ENCODE assay signal across 8 cellular contexts in genomic region chr11:118924591-118925585, GRCh38. TPM values are rescaled to one million over a fixed set of nuclear protein-coding genes. Genes with fewer than 3 reads are reported as not detected.
DNase-seq lines count a peak whose midpoint lies in the region; ATAC-seq and TF ChIP-seq lines count a peak whose summit lies in the region.

No MANE protein-coding gene starts in this region.

- DNase-seq in AG08396 (ENCODE audit: low spot score): peak; percentile 62
- DNase-seq in GM13976 (ENCODE audit: low spot score): peak; percentile 83
- DNase-seq in SK-N-SH: peak; percentile 90
- DNase-seq in cerebellum (ENCODE audit: low spot score): peak; percentile 74
- DNase-seq in right lobe of liver: peak; percentile 51 to 60 (median 53)
- no peak for DNase-seq in dedifferentiated amniotic fluid mesenchymal stem cell (ENCODE audit: extremely low spot score)
- no peak for DNase-seq in NK-92 (lab: John Stamatoyannopoulos, UW; ENCODE audit: unreplicated experiment)

- TF ChIP-seq RAD21 in SK-N-SH (IDR thresholded peaks at IDR 0.05; ENCODE audit: low read length): no peak

- POLR2A ChIA-PET in SK-N-SH (lab: Yijun Ruan, JAX): interaction anchor here (1.1 to 5.0 kb wide), 2 partner anchors 16 to 134 kb away, joined by 3 to 37 read pairs; partner anchors contain the start of gene DDX6

- no peaks in the 10 kb centered on the region for H3K36me3 ChIP-seq in SK-N-SH (replicated peaks in 1 of 2; ENCODE audit: control insufficient read depth in 1 of 2, insufficient read depth in 2 of 2, low read length in 1 of 2)
- H3K36me3 ChIP-seq in right lobe of liver: no peaks in the 10 kb centered on the region
- no peaks in the 10 kb centered on the region for H3K36me3 ChIP-seq in subcutaneous abdominal adipose tissue (ENCODE audit: control insufficient read depth in 5 of 5, insufficient read depth in 5 of 5, low read length in 5 of 5)

- in situ Hi-C loops in GM13976 (cut with MboI; ENCODE audit: low sequenced_read_pairs, unreplicated experiment): no loop called here

- no peak for TF ChIP-seq POLR2A in right lobe of liver (IDR thresholded peaks at IDR 0.05)

- intact Hi-C loops in right lobe of liver (cut with DNase I): no loop called here

- peak overlapping the region; percentile 89 for H3K4me2 ChIP-seq in SK-N-SH

- peaks cover 65% of the 10 kb centered on the region for H3K79me2 ChIP-seq in SK-N-SH (ENCODE audit: insufficient read depth)

- H3K9me3 ChIP-seq in SK-N-SH: no peaks in the 10 kb centered on the region
- no peaks in the 10 kb centered on the region for H3K9me3 ChIP-seq in right lobe of liver
- no peaks in the 10 kb centered on the region for H3K9me3 ChIP-seq in subcutaneous abdominal adipose tissue (ENCODE audit: control insufficient read depth in 5 of 5, low read length in 5 of 5)

- 3% methylated on average over 20 of the region's 45 CpGs for WGBS in SK-N-SH (ENCODE audit: low lambda C conversion rate)
- 0% methylated on average over 17 of the region's 45 CpGs for WGBS in right lobe of liver (ENCODE audit: insufficient coverage, low coverage, low lambda C conversion rate, missing lambda C conversion rate)

- H3K27ac ChIP-seq in SK-N-SH (ENCODE audit: low read depth in 2 of 2, low read length in 1 of 2) (peak overlapping the region; percentile 84 to 95), right lobe of liver (peak overlapping the region; percentile 85 to 90 (median 86)), subcutaneous abdominal adipose tissue (ENCODE audit: low read depth, low read length) (peak overlapping the region; percentile 99)

- H3K9me2 ChIP-seq in SK-N-SH: no peaks in the 10 kb centered on the region

- no peak overlapping the region for H2AFZ ChIP-seq in SK-N-SH (ENCODE audit: low read depth)

- H3K4me3 ChIP-seq in SK-N-SH (ENCODE audit: low read depth in 2 of 2, low read length in 1 of 2) (peak overlapping the region; percentile 95), right lobe of liver (peak overlapping the region; percentile 78 to 86 (median 79)), subcutaneous abdominal adipose tissue (ENCODE audit: low read depth in 1 of 5, low read length in 5 of 5) (peak overlapping the region; percentile 89 to 99 (median 97))

- ATAC-seq in right lobe of liver: no peak

- peaks cover 29 to 57% of the 10 kb centered on the region in 2 experiments; a peak in 3 of 4 replicates for H3K4me1 ChIP-seq in SK-N-SH (ENCODE audit: control insufficient read depth in 1 of 2, insufficient read depth in 2 of 2, low read depth in 1 of 2, low read length in 1 of 2)
- H3K4me1 ChIP-seq in right lobe of liver: peaks cover 2 to 50% (median 21%) of the 10 kb centered on the region in 4 donors
- H3K4me1 ChIP-seq in subcutaneous abdominal adipose tissue (ENCODE audit: control insufficient read depth in 5 of 5, insufficient read depth in 5 of 5, low read length in 5 of 5): peaks cover 35 to 90% (median 76%) of the 10 kb centered on the region in 5 donors

- TF ChIP-seq CTCF in GM13976 (IDR thresholded peaks at IDR 0.05; ENCODE audit: borderline replicate concordance, control extremely low read depth, extremely low read depth, insufficient read depth, missing control alignments): no peak
- no peak for TF ChIP-seq CTCF in SK-N-SH (IDR thresholded peaks at IDR 0.05)
- no peak for TF ChIP-seq CTCF in right lobe of liver (IDR thresholded peaks at IDR 0.05)

- no peaks in the 10 kb centered on the region for H3K27me3 ChIP-seq in SK-N-SH (ENCODE audit: insufficient read depth)
- no peaks in the 10 kb centered on the region for H3K27me3 ChIP-seq in right lobe of liver
- peaks cover 0 to 5% (median 0%) of the 10 kb centered on the region in 5 donors for H3K27me3 ChIP-seq in subcutaneous abdominal adipose tissue (ENCODE audit: control insufficient read depth in 5 of 5, insufficient read depth in 4 of 5, low read length in 5 of 5)

- H4K20me1 ChIP-seq in SK-N-SH (ENCODE audit: insufficient read depth): peaks cover 46% of the 10 kb centered on the region

- no peak for TF ChIP-seq EP300 in SK-N-SH (IDR thresholded peaks at IDR 0.05; ENCODE audit: borderline replicate concordance in 1 of 2, low read depth in 1 of 2, low read length in 1 of 2)

- peaks cover 61% of the 10 kb centered on the region for H3F3A ChIP-seq in SK-N-SH (replicated peaks; ENCODE audit: insufficient read depth)

- CTCF ChIA-PET in SK-N-SH (lab: Yijun Ruan, JAX): interaction anchor here (0.9 to 13.4 kb wide), 7 partner anchors 10 to 246 kb away, joined by 3 to 186 read pairs (median 4); partner anchors contain the start of genes CENATAC, DDX6, TREH and UPK2

- peak overlapping the region; percentile 94 for H3K9ac ChIP-seq in SK-N-SH
- H3K9ac ChIP-seq in subcutaneous abdominal adipose tissue (ENCODE audit: low read length in 5 of 5): peak overlapping the region; percentile 86 to 99 (median 90)

TF ChIP-seq in SK-N-SH, 30 proteins besides CTCF, POLR2A, EP300 and RAD21:
- TF ChIP-seq SMC3 (IDR thresholded peaks at IDR 0.05; ENCODE audit: low read depth, low read length) (no peak), SIN3A (IDR thresholded peaks at IDR 0.05; ENCODE audit: borderline replicate concordance, low read depth, low read length) (0 out of 2 replicates have a peak, but pooled peaks have one; percentile 42), CHD2 (IDR thresholded peaks at IDR 0.05; ENCODE audit: low read length, partially characterized antibody) (no peak), MXI1 (IDR thresholded peaks at IDR 0.05; ENCODE audit: low read depth, low read length) (peak; percentile 45; the same call in 1 of the 2 replicates)
TF ChIP-seq in SK-N-SH: peak in this region for 2.

RNA-seq across cellular contexts. Expression of gene BCL9L, which starts 0.8 kb away (rescaled TPM):
- polyA plus RNA-seq in SK-N-SH (2012; rRNA removed): 4.5 and 12.1 TPM in 2 replicates
- polyA plus RNA-seq in SK-N-SH (2012; cell fraction: cytosol; rRNA removed): 4.6 and 8.6 TPM in 2 replicates
- 21.7 and 24.0 TPM in 2 replicates for polyA plus RNA-seq in SK-N-SH (2012; cell fraction: nucleus; rRNA removed)
- total RNA-seq in cerebellum: 7.9 TPM
- total RNA-seq in right lobe of liver: 10 to 100 TPM; 10.2 to 22.5 (median 19.8) TPM

RNA-seq across cellular contexts. Expression of gene UPK2, which starts 31.2 kb away (rescaled TPM):
- 0.15 and 0.21 TPM in 2 replicates for polyA plus RNA-seq in SK-N-SH (2012; rRNA removed)
- 0.13 and 0.16 TPM in 2 replicates for polyA plus RNA-seq in SK-N-SH (2012; cell fraction: cytosol; rRNA removed)
- polyA plus RNA-seq in SK-N-SH (2012; cell fraction: nucleus; rRNA removed): 0.14 and 0.38 TPM in 2 replicates
- total RNA-seq in cerebellum: not detected
- not detected for total RNA-seq in right lobe of liver

RNA-seq across cellular contexts. Expression of gene CXCR5, which starts 41.2 kb away (rescaled TPM):
- 0.02 TPM in 1 of 2 replicates, not detected in the other for polyA plus RNA-seq in SK-N-SH (2012; rRNA removed)
- polyA plus RNA-seq in SK-N-SH (2012; cell fraction: cytosol; rRNA removed): not detected in 2 replicates
- not detected in 2 replicates for polyA plus RNA-seq in SK-N-SH (2012; cell fraction: nucleus; rRNA removed)
- total RNA-seq in cerebellum (not detected), right lobe of liver (under 1 TPM in 2 of 6 experiments, not detected in 4; 0.07 TPM)

RNA-seq across cellular contexts. Expression of gene FOXR1, which starts 46.7 kb away (rescaled TPM):
- polyA plus RNA-seq in SK-N-SH (2012; rRNA removed): not detected in 2 replicates
- not detected in 2 replicates for polyA plus RNA-seq in SK-N-SH (2012; cell fraction: cytosol; rRNA removed)
- not detected in 2 replicates for polyA plus RNA-seq in SK-N-SH (2012; cell fraction: nucleus; rRNA removed)
- total RNA-seq in cerebellum (not detected), right lobe of liver (not detected)

Comparison
In these comparisons a context has a peak if more than half of its experiments do, and no peak if none do; other contexts are left out.
1. DNase-seq: peak in AG08396 (single experiment), GM13976 (single experiment), SK-N-SH (single experiment), cerebellum (single experiment) and right lobe of liver (3 of 3); none in dedifferentiated amniotic fluid mesenchymal stem cell (single experiment) and NK-92 (single experiment).
2. Peak in every context shown above with its lines, with median percentiles within 50 percentile points of each other: H3K27ac ChIP-seq and H3K4me3 ChIP-seq.